In the genomic region with DNA sequence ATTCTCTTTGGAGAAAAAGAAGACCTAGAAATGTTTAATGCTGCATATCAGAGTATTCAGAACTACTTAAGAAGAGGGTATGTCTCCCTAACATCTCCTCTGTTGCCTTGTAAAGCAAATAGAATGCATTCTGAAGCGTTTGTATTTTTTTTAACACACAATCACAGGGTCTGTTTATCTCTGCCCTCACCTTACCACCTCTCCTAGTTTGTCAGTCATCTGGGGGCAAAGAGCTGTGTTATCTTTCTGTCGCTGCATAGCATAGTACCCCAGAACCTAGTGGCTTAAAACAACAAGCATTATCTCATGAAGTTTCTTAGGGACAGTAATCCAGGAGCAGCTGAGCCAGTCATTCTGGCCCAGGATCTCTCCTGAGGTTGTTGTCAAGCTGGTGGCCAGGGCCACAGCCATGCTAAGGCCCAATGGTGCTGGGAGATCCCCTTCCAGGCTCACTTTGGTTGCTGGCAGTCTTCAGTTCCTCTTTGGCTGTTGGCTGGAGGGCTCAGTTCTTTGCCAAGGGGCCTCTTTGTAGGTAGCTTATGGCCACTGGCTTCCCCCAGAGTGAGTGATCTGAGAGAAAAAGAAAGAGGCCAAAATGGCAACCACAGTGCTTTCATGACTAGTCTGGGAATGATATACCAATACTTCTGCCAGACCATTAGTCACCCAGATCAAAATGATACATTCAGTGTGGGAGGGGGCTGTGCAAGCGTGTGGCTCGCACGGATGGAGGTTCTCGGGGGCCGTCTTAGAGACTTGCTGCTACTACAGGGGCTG, we compare ENCODE assay signal across 9 cellular contexts. TPM values are rescaled to one million over a fixed set of nuclear protein-coding genes. Genes with fewer than 3 reads are reported as not detected.
DNase-seq lines count a peak whose midpoint lies in the region; ATAC-seq and TF ChIP-seq lines count a peak whose summit lies in the region.
"Had no signal": no experiment of that assay in that cellular context is flagged by ENCODE, and none has a peak within 500 bp of the region (broad histone marks: within the 10 kb centered on the region; RNA-seq: fewer than 3 reads in every experiment).

No MANE protein-coding gene starts in this region.

- H3K27me3 ChIP-seq in gastrocnemius medialis, result no peaks in the 10 kb centered on the region

- H3K36me3 ChIP-seq in gastrocnemius medialis, result peaks cover 7 to 98% of the 10 kb centered on the region in 2 donors

- H3K27ac Mint-ChIP-seq in chondrocyte (ENCODE audit: unreplicated experiment), result peak overlapping the region; percentile 74

- TF ChIP-seq POLR2A in gastrocnemius medialis (IDR thresholded peaks at IDR 0.05), result no peak

- peaks cover 49% of the 10 kb centered on the region for H3K36me3 Mint-ChIP-seq in chondrocyte (ENCODE audit: low read depth)

- H3K9me3 ChIP-seq in gastrocnemius medialis, result no peaks in the 10 kb centered on the region

- DNase-seq in chondrocyte (ENCODE audit: low spot score) (no peak), gastrocnemius medialis (no peak), left ventricle myocardium superior (no peak), DMS 273 (lab: John Stamatoyannopoulos, UW; ENCODE audit: unreplicated experiment) (no peak), LoVo (ENCODE audit: low spot score) (no peak)

- intact Hi-C loops in gastrocnemius medialis (cut with DNase I; ENCODE audit: low total_unique reads), result no loop called here
- intact Hi-C loops in left ventricle myocardium superior (cut with micrococcal nuclease), result no loop called here

- H3K4me3 ChIP-seq in gastrocnemius medialis, result no peak overlapping the region

- H3K4me1 ChIP-seq in gastrocnemius medialis, result no peaks in the 10 kb centered on the region

- no peak overlapping the region for H3K4me3 Mint-ChIP-seq in chondrocyte (ENCODE audit: unreplicated experiment)

- no peaks in the 10 kb centered on the region for H3K27me3 Mint-ChIP-seq in chondrocyte (ENCODE audit: low read depth)

- no peak for TF ChIP-seq CTCF in chondrocyte (IDR thresholded peaks at IDR 0.05)
- TF ChIP-seq CTCF in gastrocnemius medialis (IDR thresholded peaks at IDR 0.05 in 4 of 5, conservative IDR thresholded peaks at IDR 0.05 in 1 of 5), result no peak

- no peak overlapping the region for H3K27ac ChIP-seq in gastrocnemius medialis

- ATAC-seq in GM18498 (IDR thresholded peaks at IDR 0.05; ENCODE audit: unreplicated experiment) (peak; percentile 99), GM19463 (IDR thresholded peaks at IDR 0.05; ENCODE audit: unreplicated experiment) (peak; percentile 99), HG03196 (IDR thresholded peaks at IDR 0.05; ENCODE audit: unreplicated experiment) (peak; percentile 99), gastrocnemius medialis (no peak), left ventricle myocardium superior (no peak)
- ATAC-seq: HCT116 had no signal

- in situ Hi-C loops in gastrocnemius medialis (cut with MboI; ENCODE audit: low sequenced_read_pairs in 4 of 4), result loop anchor here in 1 of 4 donors (25.0 kb wide), 1 partner anchor 493 kb away; no protein-coding TSS in a partner anchor

- no peaks in the 10 kb centered on the region for H3K9me3 Mint-ChIP-seq in chondrocyte (ENCODE audit: low read depth)

- H3K4me1 Mint-ChIP-seq in chondrocyte (ENCODE audit: low read depth), result peaks cover 19% of the 10 kb centered on the region

RNA-seq across cellular contexts. Expression of gene EDEM1, which starts 17.8 kb away (rescaled TPM):
- total RNA-seq in chondrocyte (39.0 to 51.2 TPM (median 49.1 TPM) in 3 replicates), gastrocnemius medialis (10 to 100 TPM in 3 of 4 donors, 1 to 10 TPM in 1; 7.8 to 12.3 (median 11.4) TPM), left ventricle myocardium superior (6.1 TPM)

Comparison
In these comparisons a context has a peak if more than half of its experiments do, and no peak if none do; other contexts are left out.
1. ATAC-seq: peak in GM18498 (single experiment), GM19463 (single experiment) and HG03196 (single experiment); none in gastrocnemius medialis (0 of 2) and left ventricle myocardium superior (single experiment).